ENCODE assay signal across 12 cellular contexts in genomic region chr1:222250376-222250775, GRCh38.
"Had no signal": no experiment of that assay in that cellular context is flagged by ENCODE, and none has a peak within 500 bp of the region (broad histone marks: within the 10 kb centered on the region; RNA-seq: fewer than 3 reads in every experiment).

No MANE protein-coding gene starts in this region.

- ATAC-seq: activated T-cell treated with anti-CD3 and anti-CD28 coated beads, Interleukin-2, amount 50 U/mL, for 4 hours; gastroesophageal sphincter; pancreas had no signal

- H3K4me3 ChIP-seq: gastroesophageal sphincter, neural progenitor cell, pancreas, thyroid gland had no signal

- H3K9me3 ChIP-seq: pancreas, thyroid gland had no signal

- H3K36me3 ChIP-seq: gastroesophageal sphincter, neural progenitor cell, pancreas, thyroid gland had no signal

- H3K9ac ChIP-seq: neural progenitor cell had no signal

- H2AFZ ChIP-seq: neural progenitor cell had no signal

- H3K4me2 ChIP-seq: neural progenitor cell had no signal

- DNase-seq: activated CD4-positive, alpha-beta memory T cell treated with anti-CD3 and anti-CD28 coated beads for 36 hours; activated CD4-positive, alpha-beta T cell treated with anti-CD3 and anti-CD28 coated beads for 1 hour; activated naive CD8-positive, alpha-beta T cell treated with anti-CD3 and anti-CD28 coated beads, Interleukin-2, amount 10 ng/mL, durations not matched to agents 7 days and 5 days; activated T-cell treated with anti-CD3 and anti-CD28 coated beads, Interleukin-2, amount 50 U/mL, for 4 hours; kidney glomerular epithelial cell; pancreas; stimulated activated CD4-positive, alpha-beta T cell treated with anti-CD3 and anti-CD28 coated beads, Interleukin-15, amount 100 ng/mL, for 24 hours; stimulated activated CD4-positive, alpha-beta T cell treated with anti-CD3 and anti-CD28 coated beads, Interleukin-4, amount 100 ng/mL, for 4 hours; T-helper 9 cell; thyroid gland had no signal

- H3K27ac ChIP-seq: gastroesophageal sphincter, neural progenitor cell, pancreas, thyroid gland had no signal

- H3K27me3 ChIP-seq: gastroesophageal sphincter, neural progenitor cell, pancreas, thyroid gland had no signal

- H3K4me1 ChIP-seq: gastroesophageal sphincter, pancreas, thyroid gland had no signal
